Comparison of ENCODE assay signal across 8 cellular contexts in the genomic region with DNA sequence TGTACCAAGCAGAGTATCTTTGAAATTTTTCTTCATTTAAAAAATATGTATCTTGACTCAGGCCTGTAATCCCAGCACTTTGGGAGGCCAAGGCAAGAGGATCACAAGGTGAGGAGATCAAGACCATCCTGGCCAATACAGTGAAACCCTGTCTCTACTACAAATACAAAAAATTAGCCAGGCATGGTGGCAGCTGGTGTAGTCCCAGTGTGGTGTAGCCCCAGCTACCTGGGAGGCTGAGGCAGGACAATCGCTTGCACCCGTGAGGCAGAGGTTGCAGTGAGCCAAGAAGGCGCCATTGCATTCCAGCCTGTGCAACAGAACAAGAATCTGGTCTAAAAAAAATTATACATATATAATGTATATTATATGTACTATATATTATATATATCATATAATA.
DNase-seq lines count a peak whose midpoint lies in the region; ATAC-seq, FAIRE-seq and TF ChIP-seq lines count a peak whose summit lies in the region.
"Not testable (repeated sequence)": the region's sequence is repeated elsewhere in the genome, so short reads cannot be mapped to it uniquely, and the experiment has no call there.

No MANE protein-coding gene starts in this region.

- not testable (repeated sequence) for H3K79me1 ChIP-seq in H1 (ENCODE audit: low read depth, low read length)

- H3K36me3 ChIP-seq in SJSA1; H1 (ENCODE audit: control insufficient read depth in 2 of 4, insufficient read depth in 4 of 4, low read length in 3 of 4); kidney (ENCODE audit: control insufficient read depth in 1 of 2, insufficient read depth in 2 of 2, low read length in 2 of 2); suprapubic skin: not testable (repeated sequence)

- H3K23me2 ChIP-seq in H1 (ENCODE audit: low read depth, low read length): not testable (repeated sequence)

- not testable (repeated sequence) for H2BK5ac ChIP-seq in H1 (ENCODE audit: low read depth, low read length)

- POLR2A ChIA-PET in H1 (lab: Charles Lee; ENCODE audit: partially characterized antibody): not testable (repeated sequence)

- not testable (repeated sequence) for H4K20me1 ChIP-seq in H1 (replicated peaks in 1 of 2; ENCODE audit: control insufficient read depth in 1 of 2, insufficient read depth in 2 of 2, low read length in 2 of 2)

- not testable (repeated sequence) for H2AFZ ChIP-seq in H1 (ENCODE audit: low read length)

- not testable (repeated sequence) for H3K27me3 ChIP-seq in SJSA1 (replicated peaks); H1 (replicated peaks in 1 of 4; ENCODE audit: control insufficient read depth in 3 of 4, extremely low read depth in 1 of 4, insufficient read depth in 3 of 4, low read length in 3 of 4); suprapubic skin

- not testable (repeated sequence) for H3K27me3 Mint-ChIP-seq in activated T-cell treated with anti-CD3 and anti-CD28 coated beads, Interleukin-2, amount 50 U/mL, for 72 hours (ENCODE audit: low read depth)

- CTCF ChIA-PET in H1 (lab: Charles Lee; ENCODE audit: partially characterized antibody): not testable (repeated sequence)

- not testable (repeated sequence) for H3K14ac ChIP-seq in H1 (ENCODE audit: insufficient read length)

- TF ChIP-seq CTCF in H1 (IDR thresholded peaks at IDR 0.05; ENCODE audit: control extremely low read depth in 1 of 3, insufficient read depth in 1 of 3, low read depth in 1 of 3, low read length in 3 of 3); kidney (IDR thresholded peaks at IDR 0.05; ENCODE audit: borderline replicate concordance, extremely low read depth, insufficient read depth); suprapubic skin (IDR thresholded peaks at IDR 0.05): not testable (repeated sequence)

- not testable (repeated sequence) for H2BK12ac ChIP-seq in H1 (ENCODE audit: low read depth, low read length)

- not testable (repeated sequence) for H2BK20ac ChIP-seq in H1 (ENCODE audit: low read length)

- not testable (repeated sequence) for H3K79me2 ChIP-seq in H1 (ENCODE audit: control insufficient read depth in 1 of 2, insufficient read depth in 2 of 2, low read length in 2 of 2)

- not testable (repeated sequence) for H3K27ac Mint-ChIP-seq in activated T-cell treated with anti-CD3 and anti-CD28 coated beads, Interleukin-2, amount 50 U/mL, for 72 hours

- H3K4me2 ChIP-seq in H1 (ENCODE audit: insufficient read depth in 1 of 2, low read depth in 2 of 2, low read length in 2 of 2): not testable (repeated sequence)

- H2AK5ac ChIP-seq in H1 (ENCODE audit: low read depth, low read length): not testable (repeated sequence)

- not testable (repeated sequence) for H4K91ac ChIP-seq in H1 (replicated peaks; ENCODE audit: insufficient read length, low read length)

- TF ChIP-seq POLR2A in GM12891 (IDR thresholded peaks at IDR 0.05; ENCODE audit: low read depth, low read length); H1 (IDR thresholded peaks at IDR 0.05; ENCODE audit: control extremely low read depth in 1 of 2, low read depth in 2 of 2, low read length in 2 of 2); suprapubic skin (IDR thresholded peaks at IDR 0.05): not testable (repeated sequence)

- not testable (repeated sequence) for H3K9ac ChIP-seq in H1 (replicated peaks in 1 of 4; ENCODE audit: extremely low read depth in 1 of 4, low read depth in 3 of 4, low read length in 3 of 4); kidney (ENCODE audit: low read length in 2 of 2)

- not testable (repeated sequence) for H3K18ac ChIP-seq in H1 (ENCODE audit: extremely low read depth, low read length)

- H3K4me1 Mint-ChIP-seq in activated T-cell treated with anti-CD3 and anti-CD28 coated beads, Interleukin-2, amount 50 U/mL, for 72 hours (ENCODE audit: low read depth): not testable (repeated sequence)

- WGBS in H1 (ENCODE audit: extremely low coverage in 1 of 2, insufficient coverage in 1 of 2, insufficient read length in 1 of 2, insufficient replicate concordance in 2 of 2, low coverage in 1 of 2, low lambda C conversion rate in 2 of 2, missing lambda C conversion rate in 1 of 2), 2 experiments: 85% methylated on average over 3 of the region's 3 CpGs; no CpG with 5 or more reads in 1 of the 2 experiments
- WGBS in suprapubic skin: 81% methylated on average over 3 of the region's 3 CpGs

- H3K9me3 Mint-ChIP-seq in activated T-cell treated with anti-CD3 and anti-CD28 coated beads, Interleukin-2, amount 50 U/mL, for 72 hours: not testable (repeated sequence)

- H4K8ac ChIP-seq in H1 (ENCODE audit: extremely low read depth, insufficient read depth, low read length): not testable (repeated sequence)

- H3K4me3 ChIP-seq in SJSA1; H1 (ENCODE audit: extremely low read depth in 1 of 4, insufficient read depth in 2 of 4, low read depth in 3 of 4, low read length in 4 of 4); kidney (ENCODE audit: low read length in 2 of 2); suprapubic skin: not testable (repeated sequence)

- H2BK15ac ChIP-seq in H1 (ENCODE audit: low read length): not testable (repeated sequence)

- not testable (repeated sequence) for H3K4me1 ChIP-seq in SJSA1 (replicated peaks); H1 (replicated peaks in 1 of 4; ENCODE audit: control insufficient read depth in 3 of 4, insufficient read depth in 4 of 4, low read length in 3 of 4); kidney (ENCODE audit: control insufficient read depth in 1 of 2, insufficient read depth in 1 of 2, low read depth in 1 of 2, low read length in 2 of 2); suprapubic skin

- not testable (repeated sequence) for H3K4me3 Mint-ChIP-seq in activated T-cell treated with anti-CD3 and anti-CD28 coated beads, Interleukin-2, amount 50 U/mL, for 72 hours

- not testable (repeated sequence) for H2BK120ac ChIP-seq in H1 (replicated peaks; ENCODE audit: low read depth, low read length)

- not testable (repeated sequence) for TF ChIP-seq EP300 in H1 (IDR thresholded peaks at IDR 0.05; ENCODE audit: borderline replicate concordance in 1 of 2, low read depth in 2 of 2, low read length in 2 of 2); suprapubic skin (IDR thresholded peaks at IDR 0.05)

- intact Hi-C loops in kidney (cut with DNase I); sciatic nerve (cut with DNase I): not testable (repeated sequence)

- not testable (repeated sequence) for H3K56ac ChIP-seq in H1 (replicated peaks; ENCODE audit: insufficient read length, low read depth, low read length)

- peak; percentile 100 for FAIRE-seq in GM12891 (lab: Jason Lieb, UNC)
- FAIRE-seq in H1 (lab: Jason Lieb, UNC): peak; percentile 100
- not testable (repeated sequence) for FAIRE-seq in kidney (lab: Jason Lieb, UNC)

- not testable (repeated sequence) for H4K5ac ChIP-seq in H1 (ENCODE audit: insufficient read length, low read depth, low read length)

- H3K23ac ChIP-seq in H1 (ENCODE audit: insufficient read length): not testable (repeated sequence)

- H3K36me3 Mint-ChIP-seq in activated T-cell treated with anti-CD3 and anti-CD28 coated beads, Interleukin-2, amount 50 U/mL, for 72 hours (ENCODE audit: insufficient read depth in 2 of 2): not testable (repeated sequence)

- not testable (repeated sequence) for H3K27ac ChIP-seq in SJSA1; H1 (ENCODE audit: low read depth, low read length); kidney (ENCODE audit: low read depth in 2 of 2, low read length in 2 of 2); suprapubic skin

- DNase-seq in GM12891 (ENCODE audit: insufficient read length, low spot score): not testable (repeated sequence)
- DNase-seq in SJSA1 (ENCODE audit: low read depth in 1 of 2, low spot score in 2 of 2): peak; percentile 0 to 96
- peak; percentile 12 to 65 for DNase-seq in activated T-cell treated with anti-CD3 and anti-CD28 coated beads, Interleukin-2, amount 50 U/mL, for 72 hours
- peak in 1 of 2 experiments; percentile 67 for DNase-seq in H1 (ENCODE audit: low read depth in 1 of 2, low spot score in 2 of 2)
- DNase-seq in kidney: peak; percentile 57
- peak; percentile 46 for DNase-seq in sciatic nerve (ENCODE audit: low spot score)
- peak; percentile 50 to 100 for DNase-seq in suprapubic skin (ENCODE audit: low spot score in 2 of 2)

- H3K9me3 ChIP-seq in SJSA1 (replicated peaks); H1 (ENCODE audit: insufficient read depth in 2 of 2, low read depth in 1 of 2, low read length in 1 of 2); kidney (ENCODE audit: control insufficient read depth in 1 of 2, low read length in 2 of 2); suprapubic skin: not testable (repeated sequence)

- ATAC-seq in HG02973 (IDR thresholded peaks at IDR 0.05; ENCODE audit: unreplicated experiment) (peak; percentile 96), sciatic nerve (peak; percentile 50)
- ATAC-seq in activated T-cell treated with anti-CD3 and anti-CD28 coated beads, Interleukin-2, amount 50 U/mL, for 72 hours (replicated peaks in 1 of 2): peak; percentile 75 to 90

- H3K4ac ChIP-seq in H1 (replicated peaks; ENCODE audit: insufficient read length, low read depth, low read length): not testable (repeated sequence)

- not testable (repeated sequence) for TF ChIP-seq RAD21 in H1 (IDR thresholded peaks at IDR 0.05 in 1 of 2, conservative IDR thresholded peaks at IDR 0.05 in 1 of 2; ENCODE audit: low read depth in 2 of 2, low read length in 2 of 2)
